Comparison of ENCODE assay signal across 9 cellular contexts in the genomic region with DNA sequence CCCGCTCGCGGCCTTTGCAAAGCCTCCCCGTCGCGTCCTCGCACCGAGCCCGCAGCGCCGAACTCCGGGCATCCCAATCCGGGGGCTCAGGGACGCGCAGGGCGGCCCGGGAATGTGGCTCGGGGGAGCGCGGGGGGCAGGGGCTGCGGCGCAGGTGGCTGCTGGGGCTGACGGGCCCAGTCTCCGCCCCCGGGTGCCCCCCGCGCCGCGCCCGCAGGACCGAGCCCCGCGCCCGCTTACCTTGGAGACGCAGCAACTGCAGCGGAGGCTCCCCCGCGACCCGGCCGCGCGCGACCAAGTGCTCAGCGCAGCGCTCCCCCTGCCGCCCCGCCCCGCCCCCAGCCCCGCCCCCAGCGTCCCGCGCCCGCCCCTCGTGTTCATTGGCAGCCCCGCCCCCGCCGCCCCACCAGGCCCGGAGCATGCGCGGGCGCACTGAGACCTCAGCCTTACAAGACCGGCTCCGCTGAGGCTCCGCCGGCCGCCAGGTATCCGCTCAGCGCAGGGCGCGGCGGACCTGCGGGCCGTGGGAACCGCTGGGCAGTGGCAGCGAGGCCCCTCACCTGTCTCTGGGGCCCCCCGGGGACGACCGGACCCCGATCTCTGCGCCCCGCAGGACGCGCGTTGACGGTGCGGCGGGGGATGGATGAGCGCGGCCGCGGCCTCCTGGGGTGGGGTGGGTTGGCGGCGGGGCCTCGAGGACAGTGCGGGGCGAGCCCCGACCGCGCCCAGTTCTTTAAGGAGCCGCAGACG. TPM values are rescaled to one million over a fixed set of nuclear protein-coding genes. Genes with fewer than 3 reads are reported as not detected.
A peak's percentile ranks its signal among the peaks of the same experiment; 100 is the strongest.
DNase-seq lines count a peak whose midpoint lies in the region; ATAC-seq lines count a peak whose summit lies in the region.
"Not testable (repeated sequence)": the region's sequence is repeated elsewhere in the genome, so short reads cannot be mapped to it uniquely, and the experiment has no call there.
"Had no signal": no experiment of that assay in that cellular context is flagged by ENCODE, and none has a peak within 500 bp of the region (broad histone marks: within the 10 kb centered on the region; RNA-seq: fewer than 3 reads in every experiment).

A gene with protein sequence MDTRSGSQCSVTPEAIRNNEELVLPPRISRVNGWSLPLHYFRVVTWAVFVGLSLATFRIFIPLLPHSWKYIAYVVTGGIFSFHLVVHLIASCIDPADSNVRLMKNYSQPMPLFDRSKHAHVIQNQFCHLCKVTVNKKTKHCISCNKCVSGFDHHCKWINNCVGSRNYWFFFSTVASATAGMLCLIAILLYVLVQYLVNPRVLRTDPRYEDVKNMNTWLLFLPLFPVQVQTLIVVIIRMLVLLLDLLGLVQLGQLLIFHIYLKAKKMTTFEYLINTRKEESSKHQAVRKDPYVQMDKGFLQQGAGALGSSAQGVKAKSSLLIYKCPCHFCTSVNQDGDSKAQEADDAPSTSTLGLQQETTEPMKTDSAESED (minus strand): TSS at position 302 of the 750 bp plus-strand sequence. CDS start 17,810 bp downstream, outside the sequence.

- not testable (repeated sequence) for H3K9me3 Mint-ChIP-seq in activated CD4-positive, alpha-beta T cell treated with anti-CD3 and anti-CD28 coated beads, Interleukin-2, amount 10 ng/mL, durations not matched to agents 7 days and 5 days; central memory CD8-positive, alpha-beta T cell

- peak; percentile 98 for DNase-seq in 8988T
- DNase-seq in NCI-H460 (ENCODE audit: extremely low read depth, low read depth) = peak; percentile 74
- peak; percentile 81 for DNase-seq in activated CD4-positive, alpha-beta T cell treated with anti-CD3 and anti-CD28 coated beads, Interleukin-2, amount 10 ng/mL, durations not matched to agents 7 days and 5 days
- DNase-seq in central memory CD8-positive, alpha-beta T cell (ENCODE audit: low spot score in 2 of 2) = peak; percentile 70 to 74
- peak; percentile 86 for DNase-seq in inferior parietal cortex (ENCODE audit: extremely low spot score)

- CTCF ChIA-PET in activated CD4-positive, alpha-beta T cell treated with anti-CD3 and anti-CD28 coated beads, Interleukin-2, amount 10 ng/mL, durations not matched to agents 7 days and 5 days (lab: Charles Lee) = not testable (repeated sequence)

- ATAC-seq in GM18868 (IDR thresholded peaks at IDR 0.05; ENCODE audit: unreplicated experiment) = peak; percentile 75
- ATAC-seq in HG03439 (IDR thresholded peaks at IDR 0.05; ENCODE audit: unreplicated experiment) = peak; percentile 64
- ATAC-seq in central memory CD8-positive, alpha-beta T cell (replicated peaks; ENCODE audit: extremely low read depth, poor library complexity, severe bottlenecking) = peak; percentile 68

- H3K4me3 ChIP-seq in skin epidermis = peak within 1 kb of the TSS; percentile 37 to 55 (median 45)

- H3K27me3 Mint-ChIP-seq in activated CD4-positive, alpha-beta T cell treated with anti-CD3 and anti-CD28 coated beads, Interleukin-2, amount 10 ng/mL, durations not matched to agents 7 days and 5 days = not testable (repeated sequence)
- peaks cover 14% of the 10 kb centered on the region for H3K27me3 Mint-ChIP-seq in central memory CD8-positive, alpha-beta T cell

- not testable (repeated sequence) for H3K36me3 Mint-ChIP-seq in activated CD4-positive, alpha-beta T cell treated with anti-CD3 and anti-CD28 coated beads, Interleukin-2, amount 10 ng/mL, durations not matched to agents 7 days and 5 days (ENCODE audit: low read depth); central memory CD8-positive, alpha-beta T cell (ENCODE audit: insufficient read depth)

- POLR2A ChIA-PET in activated CD4-positive, alpha-beta T cell treated with anti-CD3 and anti-CD28 coated beads, Interleukin-2, amount 10 ng/mL, durations not matched to agents 7 days and 5 days (lab: Charles Lee) = not testable (repeated sequence)

- not testable (repeated sequence) for H3K4me1 Mint-ChIP-seq in activated CD4-positive, alpha-beta T cell treated with anti-CD3 and anti-CD28 coated beads, Interleukin-2, amount 10 ng/mL, durations not matched to agents 7 days and 5 days; central memory CD8-positive, alpha-beta T cell

- peak within 1 kb of the TSS; percentile 60 for H3K4me3 Mint-ChIP-seq in activated CD4-positive, alpha-beta T cell treated with anti-CD3 and anti-CD28 coated beads, Interleukin-2, amount 10 ng/mL, durations not matched to agents 7 days and 5 days
- peak within 1 kb of the TSS; percentile 77 for H3K4me3 Mint-ChIP-seq in central memory CD8-positive, alpha-beta T cell

- H3K27ac ChIP-seq in skin epidermis = peak within 1 kb of the TSS in 9 of 21 experiments; percentile 3 to 68 (median 31)

- H3K27ac Mint-ChIP-seq in activated CD4-positive, alpha-beta T cell treated with anti-CD3 and anti-CD28 coated beads, Interleukin-2, amount 10 ng/mL, durations not matched to agents 7 days and 5 days = not testable (repeated sequence)
- H3K27ac Mint-ChIP-seq in central memory CD8-positive, alpha-beta T cell (ENCODE audit: low read depth) = peak within 1 kb of the TSS; percentile 72

RNA-seq across cellular contexts. Expression of the gene that starts here (rescaled TPM):
- total RNA-seq in NCI-H460 (2014; rRNA removed; shearing (Covaris generic)) = 0.26 and 0.42 TPM in 2 replicates
- 0.19 and 1.0 TPM in 2 replicates for polyA plus RNA-seq in NCI-H460 (2014; cell fraction: nucleus; rRNA removed)
- under 1 TPM; 0.35 to 0.87 TPM for total RNA-seq in activated CD4-positive, alpha-beta T cell treated with anti-CD3 and anti-CD28 coated beads, Interleukin-2, amount 10 ng/mL, durations not matched to agents 7 days and 5 days
- total RNA-seq: T-helper 1 cell treated with Interleukin-12 subunit alpha and Interleukin-12 subunit beta and Interleukin-4 antibody, amounts not matched to agents 30 ng/mL and 1 ng/mL, for 36 hours had no signal

Comparison
In these comparisons a context has a peak if more than half of its experiments do, and no peak if none do; other contexts are left out.
1. Peak in DNase-seq in activated CD4-positive, alpha-beta T cell treated with anti-CD3 and anti-CD28 coated beads, Interleukin-2, amount 10 ng/mL, durations not matched to agents 7 days and 5 days; RNA of the gene not detected or under 1 TPM.